ENCODE assay signal across 9 cellular contexts in genomic region chr7:142771353-142771723, GRCh38. TPM values are rescaled to one million over a fixed set of nuclear protein-coding genes. Genes with fewer than 3 reads are reported as not detected.
DNase-seq lines count a peak whose midpoint lies in the region; ATAC-seq and TF ChIP-seq lines count a peak whose summit lies in the region.
"Had no signal": no experiment of that assay in that cellular context is flagged by ENCODE, and none has a peak within 500 bp of the region (broad histone marks: within the 10 kb centered on the region; RNA-seq: fewer than 3 reads in every experiment).

No MANE protein-coding gene starts in this region.

- ATAC-seq in GM18870 (IDR thresholded peaks at IDR 0.05; ENCODE audit: unreplicated experiment), result peak; percentile 85
- ATAC-seq in GM21717 (IDR thresholded peaks at IDR 0.05; ENCODE audit: unreplicated experiment), result peak; percentile 39
- peak; percentile 87 for ATAC-seq in HG03432 (IDR thresholded peaks at IDR 0.05; ENCODE audit: unreplicated experiment)
- no peak for ATAC-seq in esophagus mucosa

- in situ Hi-C loops in mammary epithelial cell (cut with MboI; ENCODE audit: low sequenced_read_pairs in 2 of 2), result no loop called here

- H3K36me3 ChIP-seq in mammary epithelial cell (ENCODE audit: insufficient read depth, low read length), result no peaks in the 10 kb centered on the region

- dilution Hi-C loops in mammary epithelial cell (cut with HindIII; ENCODE audit: low sequenced_read_pairs), result no loop called here

- TF ChIP-seq CTCF in mammary epithelial cell (conservative IDR thresholded peaks at IDR 0.05 in 1 of 2, IDR thresholded peaks at IDR 0.05 in 1 of 2; ENCODE audit: extremely low read depth in 1 of 2, insufficient read depth in 1 of 2, low read depth in 1 of 2, low read length in 2 of 2), result no peak

- no peak overlapping the region for H3K27ac ChIP-seq in mammary epithelial cell (ENCODE audit: insufficient read depth, low read depth, low read length)

- no peaks in the 10 kb centered on the region for H3K4me1 ChIP-seq in mammary epithelial cell (ENCODE audit: insufficient read depth, low read length)

- H3K4me3 ChIP-seq in mammary epithelial cell (replicated peaks in 1 of 3; ENCODE audit: insufficient read depth in 1 of 3, low read depth in 2 of 3, low read length in 3 of 3), result no peak overlapping the region

- H3K27me3 ChIP-seq in mammary epithelial cell (ENCODE audit: insufficient read depth, low read length), result peaks cover 3% of the 10 kb centered on the region

- WGBS in mammary epithelial cell (ENCODE audit: low coverage, missing lambda C conversion rate), result 22% methylated on average over 5 of the region's 5 CpGs

- no peak overlapping the region for H2AFZ ChIP-seq in mammary epithelial cell (ENCODE audit: low read depth, low read length)

- CTCF ChIA-PET in mammary epithelial cell (lab: Charles Lee; ENCODE audit: low non-redundant PET), result no interaction called here

- H3K79me2 ChIP-seq in mammary epithelial cell (ENCODE audit: insufficient read depth, low read length), result no peaks in the 10 kb centered on the region

- BruUV-seq in mammary epithelial cell (replicated peaks; lab: Mats Ljungman, UMichigan), result no TSS peak

- DNase-seq in mammary epithelial cell (peak; percentile 19), SW 1271 (lab: John Stamatoyannopoulos, UW) (no peak), NCI-H446 treated with DMSO at 0.1 percent for 48 hours (lab: John Stamatoyannopoulos, UW) (no peak)
- DNase-seq: activated CD4-positive, CD25-positive, alpha-beta regulatory T cell treated with anti-CD3 and anti-CD28 coated beads, Interleukin-2, amount 50 U/mL, for 72 hours had no signal

- no peaks in the 10 kb centered on the region for H3K9me3 ChIP-seq in mammary epithelial cell (replicated peaks; ENCODE audit: insufficient read depth, low read length)

- no peak overlapping the region for H3K9ac ChIP-seq in mammary epithelial cell (ENCODE audit: insufficient read depth, low read length)

- intact Hi-C loops in mammary epithelial cell (cut with micrococcal nuclease), result no loop called here

- H4K20me1 ChIP-seq in mammary epithelial cell (ENCODE audit: insufficient read depth, low read length), result no peaks in the 10 kb centered on the region

- H3K4me2 ChIP-seq in mammary epithelial cell (ENCODE audit: insufficient read depth, low read depth, low read length), result no peak overlapping the region

RNA-seq across cellular contexts. Expression of gene PRSS2, which starts 0.6 kb away (rescaled TPM):
- not detected for total RNA-seq in mammary epithelial cell
- not detected for polyA plus RNA-seq in mammary epithelial cell
- not detected for polyA minus RNA-seq in mammary epithelial cell
- not detected for total RNA-seq in esophagus mucosa
- total RNA-seq: fibroblast of villous mesenchyme had no signal

RNA-seq across cellular contexts. Expression of gene PRSS1, which starts 22.1 kb away (rescaled TPM):
- total RNA-seq in mammary epithelial cell, result not detected
- polyA plus RNA-seq in mammary epithelial cell, result not detected
- not detected for polyA minus RNA-seq in mammary epithelial cell
- total RNA-seq in esophagus mucosa, result not detected
- total RNA-seq: fibroblast of villous mesenchyme had no signal
